8 cellular contexts compared by ENCODE assay signal in genomic region chr14:88551936-88552565, GRCh38. TPM values are rescaled to one million over a fixed set of nuclear protein-coding genes. Genes with fewer than 3 reads are reported as not detected.
DNase-seq lines count a peak whose midpoint lies in the region; ATAC-seq and TF ChIP-seq lines count a peak whose summit lies in the region.

No MANE protein-coding gene starts in this region.

- peaks cover 43% of the 10 kb centered on the region for H3K27me3 Mint-ChIP-seq in activated CD4-positive, alpha-beta T cell treated with anti-CD3 and anti-CD28 coated beads for 36 hours

- H3K27me3 ChIP-seq in breast epithelium (no peaks in the 10 kb centered on the region), kidney epithelial cell (ENCODE audit: control insufficient read depth, insufficient read depth, low read length) (no peaks in the 10 kb centered on the region)

- ATAC-seq in activated CD4-positive, alpha-beta T cell treated with anti-CD3 and anti-CD28 coated beads for 36 hours, result no peak
- no peak for ATAC-seq in stimulated activated effector memory CD8-positive, alpha-beta T cell treated with anti-CD3 and anti-CD28 coated beads, Interleukin-12 subunit alpha, Interleukin-12 subunit beta, amount 100 ng/mL, for 72 hours
- no peak for ATAC-seq in HG03432 (IDR thresholded peaks at IDR 0.05; ENCODE audit: unreplicated experiment)

- H3K9me3 ChIP-seq in breast epithelium, result no peaks in the 10 kb centered on the region

- peak overlapping the region; percentile 79 for H3K27ac ChIP-seq in breast epithelium

- H3K4me3 Mint-ChIP-seq in activated CD4-positive, alpha-beta T cell treated with anti-CD3 and anti-CD28 coated beads for 36 hours, result peak overlapping the region; percentile 63
- peak overlapping the region; percentile 56 for H3K4me3 Mint-ChIP-seq in stimulated activated effector memory CD8-positive, alpha-beta T cell treated with anti-CD3 and anti-CD28 coated beads, Interleukin-12 subunit alpha, Interleukin-12 subunit beta, amount 100 ng/mL, for 72 hours

- H3K9me3 Mint-ChIP-seq in activated CD4-positive, alpha-beta T cell treated with anti-CD3 and anti-CD28 coated beads for 36 hours (ENCODE audit: low read depth), result no peaks in the 10 kb centered on the region
- H3K9me3 Mint-ChIP-seq in stimulated activated effector memory CD8-positive, alpha-beta T cell treated with anti-CD3 and anti-CD28 coated beads, Interleukin-12 subunit alpha, Interleukin-12 subunit beta, amount 100 ng/mL, for 72 hours, result no peaks in the 10 kb centered on the region

- no peaks in the 10 kb centered on the region for H3K36me3 Mint-ChIP-seq in activated CD4-positive, alpha-beta T cell treated with anti-CD3 and anti-CD28 coated beads for 36 hours (ENCODE audit: low read depth)
- H3K36me3 Mint-ChIP-seq in stimulated activated effector memory CD8-positive, alpha-beta T cell treated with anti-CD3 and anti-CD28 coated beads, Interleukin-12 subunit alpha, Interleukin-12 subunit beta, amount 100 ng/mL, for 72 hours, result peaks cover 2% of the 10 kb centered on the region

- intact Hi-C loops in activated CD4-positive, alpha-beta T cell treated with anti-CD3 and anti-CD28 coated beads for 36 hours (cut with DNase I, micrococcal nuclease), result loop anchor here in 1 of 2 experiments (10.0 kb wide), 2 partner anchors 367 to 1703 kb away; partner anchors contain the start of gene PSMC1
- intact Hi-C loops in breast epithelium (cut with DNase I; ENCODE audit: low total_unique reads), result no loop called here

- no peaks in the 10 kb centered on the region for H3K36me3 ChIP-seq in breast epithelium
- H3K36me3 ChIP-seq in kidney epithelial cell (ENCODE audit: control insufficient read depth, insufficient read depth, low read length), result peaks cover 3% of the 10 kb centered on the region

- H3K4me1 Mint-ChIP-seq in activated CD4-positive, alpha-beta T cell treated with anti-CD3 and anti-CD28 coated beads for 36 hours, result peaks cover 20% of the 10 kb centered on the region
- H3K4me1 Mint-ChIP-seq in stimulated activated effector memory CD8-positive, alpha-beta T cell treated with anti-CD3 and anti-CD28 coated beads, Interleukin-12 subunit alpha, Interleukin-12 subunit beta, amount 100 ng/mL, for 72 hours, result peaks cover 22% of the 10 kb centered on the region

- TF ChIP-seq CTCF in breast epithelium (IDR thresholded peaks at IDR 0.05) (no peak), kidney epithelial cell (IDR thresholded peaks at IDR 0.05; ENCODE audit: insufficient read depth, low read length, poor library complexity, severe bottlenecking) (no peak)

- H3K4me1 ChIP-seq in breast epithelium, result peaks cover 0 to 4% of the 10 kb centered on the region in 2 donors

- H3K27ac Mint-ChIP-seq in activated CD4-positive, alpha-beta T cell treated with anti-CD3 and anti-CD28 coated beads for 36 hours, result no peak overlapping the region
- no peak overlapping the region for H3K27ac Mint-ChIP-seq in stimulated activated effector memory CD8-positive, alpha-beta T cell treated with anti-CD3 and anti-CD28 coated beads, Interleukin-12 subunit alpha, Interleukin-12 subunit beta, amount 100 ng/mL, for 72 hours

- H3K4me3 ChIP-seq in breast epithelium, result peak overlapping the region; percentile 60 to 78 (median 73)
- peak overlapping the region; percentile 60 for H3K4me3 ChIP-seq in kidney epithelial cell (ENCODE audit: low read depth, low read length)

- no peak for DNase-seq in activated CD4-positive, alpha-beta T cell treated with anti-CD3 and anti-CD28 coated beads for 36 hours
- no peak for DNase-seq in activated CD4-positive, alpha-beta T cell treated with anti-CD3 and anti-CD28 coated beads for 4 hours
- DNase-seq in breast epithelium (ENCODE audit: low spot score in 2 of 2) (no peak), kidney epithelial cell (ENCODE audit: low read depth) (no peak), glomerular visceral epithelial cell (ENCODE audit: extremely low spot score) (no peak), NCI-H1417 treated with DMSO at 0.1 percent for 48 hours (lab: John Stamatoyannopoulos, UW) (no peak)
- DNase-seq in stimulated activated effector memory CD8-positive, alpha-beta T cell treated with anti-CD3 and anti-CD28 coated beads, Interleukin-12 subunit alpha, Interleukin-12 subunit beta, amount 100 ng/mL, for 72 hours (ENCODE audit: low spot score in 2 of 2), result no peak

- POLR2A ChIA-PET in activated CD4-positive, alpha-beta T cell treated with anti-CD3 and anti-CD28 coated beads for 36 hours (lab: Charles Lee), result interaction anchor here (0.6 kb wide), 1 partner anchor 37 kb away, joined by 3 read pairs; no protein-coding TSS in a partner anchor

- TF ChIP-seq POLR2A in breast epithelium (IDR thresholded peaks at IDR 0.05), result no peak

- CTCF ChIA-PET in activated CD4-positive, alpha-beta T cell treated with anti-CD3 and anti-CD28 coated beads for 36 hours (lab: Charles Lee), result interaction anchor here (0.7 to 1.2 kb wide), 2 partner anchors 9 to 13 kb away, joined by 3 read pairs; no protein-coding TSS in a partner anchor

RNA-seq across cellular contexts. Expression of gene PTPN21, which starts 2.8 kb away (rescaled TPM):
- total RNA-seq in activated CD4-positive, alpha-beta T cell treated with anti-CD3 and anti-CD28 coated beads for 36 hours, result under 1 TPM; 0.12 to 0.16 TPM
- total RNA-seq in breast epithelium (10 to 100 TPM; 14.4 to 18.1 (median 14.5) TPM), kidney epithelial cell (12.5 and 13.1 TPM in 2 replicates)

RNA-seq across cellular contexts. Expression of gene ZC3H14, which starts 10.8 kb away (rescaled TPM):
- total RNA-seq in activated CD4-positive, alpha-beta T cell treated with anti-CD3 and anti-CD28 coated beads for 36 hours, result 10 to 100 TPM; 46.9 to 63.6 TPM
- 100 to 1,000 TPM in 1 of 3 donors, 10 to 100 TPM in 2; 75.7 to 102 (median 76.7) TPM for total RNA-seq in breast epithelium
- total RNA-seq in kidney epithelial cell, result 59.9 and 71.1 TPM in 2 replicates

Comparison
In these comparisons a context has a peak if more than half of its experiments do, and no peak if none do; other contexts are left out.
1. RNA of gene PTPN21, which starts 2.8 kb away (total RNA-seq): 14.4 to 18.1 TPM in breast epithelium and 12.5 to 13.1 TPM in kidney epithelial cell; 0.12 to 0.16 TPM in activated CD4-positive, alpha-beta T cell treated with anti-CD3 and anti-CD28 coated beads for 36 hours; every median in the first group is over 10 times any median in the second.